2 cellular contexts compared by ENCODE assay signal in genomic region chr7:93175219-93175618, GRCh38.
TF ChIP-seq lines count a peak whose summit lies in the region.

No MANE protein-coding gene starts in this region.

TF ChIP-seq in GM23338, 12 proteins besides CTCF, POLR2A, EP300 and RAD21:
- no peak for TF ChIP-seq ZNF331 (CRISPR knock-in tag; IDR thresholded peaks at IDR 0.05; ENCODE audit: low read depth)
- TF ChIP-seq STAT1 (IDR thresholded peaks at IDR 0.05; ENCODE audit: unreplicated experiment), result no peak
- TF ChIP-seq ZNF114 (CRISPR knock-in tag; IDR thresholded peaks at IDR 0.05), result no peak
- no peak for TF ChIP-seq EZH2phosphoT487 (IDR thresholded peaks at IDR 0.05; ENCODE audit: unreplicated experiment)
- TF ChIP-seq ETS1 (IDR thresholded peaks at IDR 0.05), result no peak
- no peak for TF ChIP-seq JUNB (IDR thresholded peaks at IDR 0.05; ENCODE audit: unreplicated experiment)
TF ChIP-seq in GM23338: peak in this region for 0.

TF ChIP-seq in K562, 482 proteins besides CTCF, POLR2A, EP300 and RAD21:
- TF ChIP-seq ZNF121 (CRISPR knock-in tag; conservative IDR thresholded peaks at IDR 0.05) (peak; percentile 69; the same call in 1 of the 2 replicates), COPS2 (conservative IDR thresholded peaks at IDR 0.05) (no peak)
